In genomic region chr17:75828051-75828400, GRCh38 we compare ENCODE assay signal across 8 cellular contexts. TPM values are rescaled to one million over a fixed set of nuclear protein-coding genes. Genes with fewer than 3 reads are reported as not detected.
DNase-seq lines count a peak whose midpoint lies in the region; ATAC-seq and TF ChIP-seq lines count a peak whose summit lies in the region.

No MANE protein-coding gene starts in this region.

- no peaks in the 10 kb centered on the region for H3K9me3 Mint-ChIP-seq in stimulated activated naive CD8-positive, alpha-beta T cell treated with anti-CD3 and anti-CD28 coated beads, Interleukin-15, Interleukin-2, amounts not matched to agents 100 ng/mL and 50 ng/mL, for 24 hours
- no peaks in the 10 kb centered on the region for H3K9me3 Mint-ChIP-seq in brain
- no peaks in the 10 kb centered on the region for H3K9me3 Mint-ChIP-seq in natural killer cell treated with Interleukin-12 subunit alpha and Interleukin-12 subunit beta and Interleukin-15 and Interleukin-18, amount 100 ng/mL, for 72 hours

- peaks cover 20% of the 10 kb centered on the region for H3K4me1 Mint-ChIP-seq in stimulated activated naive CD8-positive, alpha-beta T cell treated with anti-CD3 and anti-CD28 coated beads, Interleukin-15, Interleukin-2, amounts not matched to agents 100 ng/mL and 50 ng/mL, for 24 hours (ENCODE audit: low read depth)
- H3K4me1 Mint-ChIP-seq in brain = peaks cover 32% of the 10 kb centered on the region
- peaks cover 10 to 19% of the 10 kb centered on the region in 2 donors for H3K4me1 Mint-ChIP-seq in natural killer cell treated with Interleukin-12 subunit alpha and Interleukin-12 subunit beta and Interleukin-15 and Interleukin-18, amount 100 ng/mL, for 72 hours (ENCODE audit: low read depth in 2 of 2)

- 55 to 64% methylated on average over 12 of the region's 12 CpGs for WGBS in aorta, 2 donors

- no peak overlapping the region for H3K4me3 ChIP-seq in aorta (ENCODE audit: low read length in 2 of 2)

- peak overlapping the region; percentile 70 for H3K27ac Mint-ChIP-seq in stimulated activated naive CD8-positive, alpha-beta T cell treated with anti-CD3 and anti-CD28 coated beads, Interleukin-15, Interleukin-2, amounts not matched to agents 100 ng/mL and 50 ng/mL, for 24 hours
- peak overlapping the region; percentile 77 to 96 (median 90) for H3K27ac Mint-ChIP-seq in brain
- peak overlapping the region; percentile 67 to 81 for H3K27ac Mint-ChIP-seq in natural killer cell treated with Interleukin-12 subunit alpha and Interleukin-12 subunit beta and Interleukin-15 and Interleukin-18, amount 100 ng/mL, for 72 hours

- intact Hi-C loops in aorta (cut with DNase I) = loop anchor here in 1 of 2 donors (5.0 kb wide), 2 partner anchors 41 to 76 kb away; no protein-coding TSS in a partner anchor

- H3K9me3 ChIP-seq in aorta (ENCODE audit: control insufficient read depth, low read length) = no peaks in the 10 kb centered on the region

- H3K36me3 Mint-ChIP-seq in stimulated activated naive CD8-positive, alpha-beta T cell treated with anti-CD3 and anti-CD28 coated beads, Interleukin-15, Interleukin-2, amounts not matched to agents 100 ng/mL and 50 ng/mL, for 24 hours (ENCODE audit: low read depth) = peaks cover 19% of the 10 kb centered on the region
- H3K36me3 Mint-ChIP-seq in brain = no peaks in the 10 kb centered on the region
- peaks cover 5% of the 10 kb centered on the region for H3K36me3 Mint-ChIP-seq in natural killer cell treated with Interleukin-12 subunit alpha and Interleukin-12 subunit beta and Interleukin-15 and Interleukin-18, amount 100 ng/mL, for 72 hours

- no peaks in the 10 kb centered on the region for H3K36me3 ChIP-seq in aorta (ENCODE audit: control insufficient read depth in 1 of 2, insufficient read depth in 2 of 2, low read length in 1 of 2)

- H3K27me3 Mint-ChIP-seq in stimulated activated naive CD8-positive, alpha-beta T cell treated with anti-CD3 and anti-CD28 coated beads, Interleukin-15, Interleukin-2, amounts not matched to agents 100 ng/mL and 50 ng/mL, for 24 hours = no peaks in the 10 kb centered on the region
- H3K27me3 Mint-ChIP-seq in brain = peaks cover 4% of the 10 kb centered on the region
- H3K27me3 Mint-ChIP-seq in natural killer cell treated with Interleukin-12 subunit alpha and Interleukin-12 subunit beta and Interleukin-15 and Interleukin-18, amount 100 ng/mL, for 72 hours = no peaks in the 10 kb centered on the region

- DNase-seq in stimulated activated naive CD8-positive, alpha-beta T cell treated with anti-CD3 and anti-CD28 coated beads, Interleukin-15, Interleukin-2, amounts not matched to agents 100 U/mL and 50 U/mL, for 24 hours = no peak
- DNase-seq in natural killer cell treated with Interleukin-12 subunit alpha and Interleukin-12 subunit beta and Interleukin-15 and Interleukin-18, amount 100 ng/mL, for 72 hours (ENCODE audit: low spot score) = no peak
- no peak for DNase-seq in aorta
- DNase-seq in DMS 273 (lab: John Stamatoyannopoulos, UW; ENCODE audit: unreplicated experiment) = no peak
- DNase-seq in stimulated activated CD4-positive, alpha-beta T cell treated with anti-CD3 and anti-CD28 coated beads, Interleukin-4, amount 100 ng/mL, for 24 hours = no peak

- H3K27me3 ChIP-seq in aorta (ENCODE audit: control insufficient read depth in 1 of 2, insufficient read depth in 2 of 2, low read length in 1 of 2) = no peaks in the 10 kb centered on the region

- peak overlapping the region in 1 of 2 donors; percentile 12 for H3K27ac ChIP-seq in aorta (ENCODE audit: low read depth in 1 of 2, low read length in 2 of 2)

- H3K4me3 Mint-ChIP-seq in stimulated activated naive CD8-positive, alpha-beta T cell treated with anti-CD3 and anti-CD28 coated beads, Interleukin-15, Interleukin-2, amounts not matched to agents 100 ng/mL and 50 ng/mL, for 24 hours = peak overlapping the region; percentile 3
- H3K4me3 Mint-ChIP-seq in brain = peak overlapping the region in 1 of 5 experiments; percentile 38
- no peak overlapping the region for H3K4me3 Mint-ChIP-seq in natural killer cell treated with Interleukin-12 subunit alpha and Interleukin-12 subunit beta and Interleukin-15 and Interleukin-18, amount 100 ng/mL, for 72 hours

- ATAC-seq in stimulated activated naive CD8-positive, alpha-beta T cell treated with anti-CD3 and anti-CD28 coated beads, Interleukin-15, Interleukin-2, amounts not matched to agents 100 U/mL and 50 U/mL, for 24 hours = no peak
- ATAC-seq in natural killer cell treated with Interleukin-12 subunit alpha and Interleukin-12 subunit beta and Interleukin-15 and Interleukin-18, amount 100 ng/mL, for 72 hours = peak; percentile 43 to 52
- ATAC-seq in aorta (ENCODE audit: low FRiP score) (peak; percentile 5), HG03460 (IDR thresholded peaks at IDR 0.05; ENCODE audit: unreplicated experiment) (no peak)

- TF ChIP-seq CTCF in brain (conservative IDR thresholded peaks at IDR 0.05) = no peak

- H3K4me1 ChIP-seq in aorta (ENCODE audit: control insufficient read depth in 1 of 2, insufficient read depth in 2 of 2, low read length in 2 of 2) = no peaks in the 10 kb centered on the region

RNA-seq across cellular contexts. Expression of gene UNC13D, which starts 16.2 kb away (rescaled TPM):
- polyA plus RNA-seq in brain (ENCODE audit: insufficient read depth, low read depth, low replicate concordance) (1.8 TPM), aorta (10 to 100 TPM in 1 of 2 donors, 1 to 10 TPM in 1; 3.8 to 23.1 TPM)
- 100 to 1,000 TPM; 270 to 289 TPM for total RNA-seq in natural killer cell treated with Interleukin-12 subunit alpha and Interleukin-12 subunit beta and Interleukin-15 and Interleukin-18, amount 100 ng/mL, for 72 hours
- 10 to 100 TPM; 17.7 to 20.0 TPM for total RNA-seq in aorta

RNA-seq across cellular contexts. Expression of gene WBP2, which starts 27.1 kb away (rescaled TPM):
- polyA plus RNA-seq in brain (ENCODE audit: insufficient read depth, low read depth, low replicate concordance) (502 TPM), aorta (100 to 1,000 TPM in 1 of 2 donors, 10 to 100 TPM in 1; 54.6 to 123 TPM)
- 100 to 1,000 TPM in 1 of 2 donors, 10 to 100 TPM in 1; 73.8 to 101 TPM for total RNA-seq in natural killer cell treated with Interleukin-12 subunit alpha and Interleukin-12 subunit beta and Interleukin-15 and Interleukin-18, amount 100 ng/mL, for 72 hours
- total RNA-seq in aorta = 100 to 1,000 TPM; 104 to 122 TPM

RNA-seq across cellular contexts. Expression of gene UNK, which starts 43.4 kb away (rescaled TPM):
- polyA plus RNA-seq in brain (ENCODE audit: insufficient read depth, low read depth, low replicate concordance) (34.9 TPM), aorta (10 to 100 TPM in 1 of 2 donors, 1 to 10 TPM in 1; 8.8 to 21.7 TPM)
- 10 to 100 TPM; 30.6 to 39.8 TPM for total RNA-seq in natural killer cell treated with Interleukin-12 subunit alpha and Interleukin-12 subunit beta and Interleukin-15 and Interleukin-18, amount 100 ng/mL, for 72 hours
- 10 to 100 TPM; 28.9 to 34.1 TPM for total RNA-seq in aorta

RNA-seq across cellular contexts. Expression of gene TRIM47, which starts 50.4 kb away (rescaled TPM):
- 46.1 TPM for polyA plus RNA-seq in brain (ENCODE audit: insufficient read depth, low read depth, low replicate concordance)
- 1 to 10 TPM; 1.6 to 2.1 TPM for total RNA-seq in natural killer cell treated with Interleukin-12 subunit alpha and Interleukin-12 subunit beta and Interleukin-15 and Interleukin-18, amount 100 ng/mL, for 72 hours
- 10 to 100 TPM; 39.8 to 88.5 TPM for total RNA-seq in aorta
- polyA plus RNA-seq in aorta = 10 to 100 TPM; 15.7 to 47.7 TPM

Comparison
In these comparisons a context has a peak if more than half of its experiments do, and no peak if none do; other contexts are left out.
1. ATAC-seq: peak in natural killer cell treated with Interleukin-12 subunit alpha and Interleukin-12 subunit beta and Interleukin-15 and Interleukin-18, amount 100 ng/mL, for 72 hours (2 of 2) and aorta (single experiment); none in stimulated activated naive CD8-positive, alpha-beta T cell treated with anti-CD3 and anti-CD28 coated beads, Interleukin-15, Interleukin-2, amounts not matched to agents 100 U/mL and 50 U/mL, for 24 hours (single experiment) and HG03460 (single experiment).
2. RNA of gene UNC13D, which starts 16.2 kb away (total RNA-seq): 270 to 289 TPM in natural killer cell treated with Interleukin-12 subunit alpha and Interleukin-12 subunit beta and Interleukin-15 and Interleukin-18, amount 100 ng/mL, for 72 hours; 17.7 to 20.0 TPM in aorta; every median in the first group is over 10 times any median in the second.
3. Peak in every context shown above with its lines, with median percentiles within 50 percentile points of each other: H3K27ac Mint-ChIP-seq.